ENCODE assay signal across 14 cellular contexts in the genomic region with DNA sequence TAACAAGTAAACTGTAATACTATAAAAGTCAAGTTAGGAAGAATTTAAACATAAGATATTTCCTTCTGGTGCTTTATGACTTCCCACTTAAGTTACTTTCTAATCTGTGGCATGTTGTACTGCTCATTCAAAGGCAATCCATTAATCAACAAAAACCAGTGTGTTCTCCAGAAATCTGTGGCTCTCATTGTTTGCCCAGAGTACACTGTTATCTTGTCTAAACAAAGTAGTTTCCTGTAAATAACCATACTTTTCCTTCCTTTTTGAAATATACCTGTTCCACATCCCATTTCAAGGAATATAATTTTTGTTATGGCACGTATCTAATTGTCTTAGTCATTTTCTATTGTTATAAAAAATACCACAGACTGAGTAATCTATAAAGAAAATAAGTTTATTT.
DNase-seq lines count a peak whose midpoint lies in the region; ATAC-seq lines count a peak whose summit lies in the region.
"Had no signal": no experiment of that assay in that cellular context is flagged by ENCODE, and none has a peak within 500 bp of the region (broad histone marks: within the 10 kb centered on the region; RNA-seq: fewer than 3 reads in every experiment).

No MANE protein-coding gene starts in this region.

- no peak for ATAC-seq in activated CD4-positive, alpha-beta T cell treated with anti-CD3 and anti-CD28 coated beads for 36 hours
- ATAC-seq: HCT116, K562 had no signal

- H3K4me3 Mint-ChIP-seq in activated CD4-positive, alpha-beta T cell treated with anti-CD3 and anti-CD28 coated beads, Interleukin-2, amount 10 ng/mL, durations not matched to agents 24 days and 14 days, result no peak overlapping the region
- H3K4me3 Mint-ChIP-seq in activated CD4-positive, alpha-beta T cell treated with anti-CD3 and anti-CD28 coated beads for 36 hours, result no peak overlapping the region

- CTCF ChIA-PET in activated CD4-positive, alpha-beta T cell treated with anti-CD3 and anti-CD28 coated beads for 36 hours (lab: Charles Lee), result no interaction called here

- DNase-seq in activated CD4-positive, alpha-beta T cell treated with anti-CD3 and anti-CD28 coated beads, Interleukin-2, amount 10 ng/mL, durations not matched to agents 24 days and 14 days, result peak; percentile 1
- no peak for DNase-seq in activated CD4-positive, alpha-beta T cell treated with anti-CD3 and anti-CD28 coated beads for 36 hours
- DNase-seq in dermis blood vessel endothelial cell (peak; percentile 47), glomerular endothelial cell (ENCODE audit: extremely low read depth, low read depth, low spot score) (peak; percentile 48), DMS79 (lab: John Stamatoyannopoulos, UW) (no peak), EL (no peak), NCI-H1930 (lab: John Stamatoyannopoulos, UW) (no peak)
- no peak for DNase-seq in NK-92 treated with Interleukin-12 subunit alpha and Interleukin-12 subunit beta, amount 100 ng/mL, for 24 hours (lab: John Stamatoyannopoulos, UW)
- DNase-seq: AML-193, DMS79 treated with DMSO at 0.1 percent for 48 hours, GDM1, GM23248 had no signal

- H3K36me3 Mint-ChIP-seq in activated CD4-positive, alpha-beta T cell treated with anti-CD3 and anti-CD28 coated beads, Interleukin-2, amount 10 ng/mL, durations not matched to agents 24 days and 14 days (ENCODE audit: low read depth), result no peaks in the 10 kb centered on the region
- no peaks in the 10 kb centered on the region for H3K36me3 Mint-ChIP-seq in activated CD4-positive, alpha-beta T cell treated with anti-CD3 and anti-CD28 coated beads for 36 hours (ENCODE audit: low read depth)

- H3K9me3 Mint-ChIP-seq in activated CD4-positive, alpha-beta T cell treated with anti-CD3 and anti-CD28 coated beads, Interleukin-2, amount 10 ng/mL, durations not matched to agents 24 days and 14 days, result no peaks in the 10 kb centered on the region
- no peaks in the 10 kb centered on the region for H3K9me3 Mint-ChIP-seq in activated CD4-positive, alpha-beta T cell treated with anti-CD3 and anti-CD28 coated beads for 36 hours (ENCODE audit: low read depth)

- H3K4me1 Mint-ChIP-seq in activated CD4-positive, alpha-beta T cell treated with anti-CD3 and anti-CD28 coated beads, Interleukin-2, amount 10 ng/mL, durations not matched to agents 24 days and 14 days, result no peaks in the 10 kb centered on the region
- no peaks in the 10 kb centered on the region for H3K4me1 Mint-ChIP-seq in activated CD4-positive, alpha-beta T cell treated with anti-CD3 and anti-CD28 coated beads for 36 hours

- POLR2A ChIA-PET in activated CD4-positive, alpha-beta T cell treated with anti-CD3 and anti-CD28 coated beads for 36 hours (lab: Charles Lee), result no interaction called here

- H3K27me3 Mint-ChIP-seq in activated CD4-positive, alpha-beta T cell treated with anti-CD3 and anti-CD28 coated beads, Interleukin-2, amount 10 ng/mL, durations not matched to agents 24 days and 14 days, result no peaks in the 10 kb centered on the region
- peaks cover 3% of the 10 kb centered on the region for H3K27me3 Mint-ChIP-seq in activated CD4-positive, alpha-beta T cell treated with anti-CD3 and anti-CD28 coated beads for 36 hours

- intact Hi-C loops in activated CD4-positive, alpha-beta T cell treated with anti-CD3 and anti-CD28 coated beads, Interleukin-2, amount 10 ng/mL, durations not matched to agents 24 days and 14 days (cut with micrococcal nuclease), result no loop called here
- intact Hi-C loops in activated CD4-positive, alpha-beta T cell treated with anti-CD3 and anti-CD28 coated beads for 36 hours (cut with DNase I, micrococcal nuclease), result no loop called here

- H3K27ac Mint-ChIP-seq in activated CD4-positive, alpha-beta T cell treated with anti-CD3 and anti-CD28 coated beads, Interleukin-2, amount 10 ng/mL, durations not matched to agents 24 days and 14 days, result no peak overlapping the region
- no peak overlapping the region for H3K27ac Mint-ChIP-seq in activated CD4-positive, alpha-beta T cell treated with anti-CD3 and anti-CD28 coated beads for 36 hours

Comparison
In these comparisons a context has a peak if more than half of its experiments do, and no peak if none do; other contexts are left out.
1. DNase-seq: peak in activated CD4-positive, alpha-beta T cell treated with anti-CD3 and anti-CD28 coated beads, Interleukin-2, amount 10 ng/mL, durations not matched to agents 24 days and 14 days (single experiment), dermis blood vessel endothelial cell (single experiment) and glomerular endothelial cell (single experiment); none in activated CD4-positive, alpha-beta T cell treated with anti-CD3 and anti-CD28 coated beads for 36 hours (single experiment), NK-92 treated with Interleukin-12 subunit alpha and Interleukin-12 subunit beta, amount 100 ng/mL, for 24 hours (single experiment), DMS79 (single experiment), EL (single experiment) and NCI-H1930 (0 of 2).